Comparison of ENCODE assay signal across 20 cellular contexts in genomic region chr10:50579491-50580259, GRCh38. TPM values are rescaled to one million over a fixed set of nuclear protein-coding genes. Genes with fewer than 3 reads are reported as not detected.
DNase-seq lines count a peak whose midpoint lies in the region; ATAC-seq, FAIRE-seq and TF ChIP-seq lines count a peak whose summit lies in the region.
"Had no signal": no experiment of that assay in that cellular context is flagged by ENCODE, and none has a peak within 500 bp of the region (broad histone marks: within the 10 kb centered on the region; RNA-seq: fewer than 3 reads in every experiment).

No MANE protein-coding gene starts in this region.

- H3K27ac ChIP-seq in C4-2B (peak overlapping the region; percentile 94; the same call in 1 of the 2 replicates), colonic mucosa (peak overlapping the region; percentile 39), pancreas (peak overlapping the region in 2 of 4 donors; percentile 63 to 78)
- H3K27ac ChIP-seq: SJSA1, vagina had no signal

- FAIRE-seq in pancreas (lab: Jason Lieb, UNC): peak; percentile 60

- TF ChIP-seq CTCF in C4-2B (conservative IDR thresholded peaks at IDR 0.05): no peak
- no peak for TF ChIP-seq CTCF in colonic mucosa (IDR thresholded peaks at IDR 0.05)
- TF ChIP-seq CTCF in pancreas (IDR thresholded peaks at IDR 0.05): no peak

- H3K4me1 ChIP-seq in colonic mucosa (peaks cover 11% of the 10 kb centered on the region), pancreas (peaks cover 31 to 62% (median 57%) of the 10 kb centered on the region in 3 donors)

- H3K4me3 ChIP-seq in colonic mucosa (no peak overlapping the region), pancreas (peak overlapping the region in 2 of 4 donors; percentile 2 to 5)
- H3K4me3 ChIP-seq: heart right ventricle, SJSA1, vagina had no signal

- H3K9me3 ChIP-seq in colonic mucosa: no peaks in the 10 kb centered on the region
- no peaks in the 10 kb centered on the region for H3K9me3 ChIP-seq in pancreas
- H3K9me3 ChIP-seq: heart right ventricle, SJSA1, vagina had no signal

- peak; percentile 80 to 87 (median 85) for ATAC-seq in pancreas
- ATAC-seq in HG03432 (IDR thresholded peaks at IDR 0.05; ENCODE audit: unreplicated experiment): no peak
- no peak for ATAC-seq in GM21390 (IDR thresholded peaks at IDR 0.05; ENCODE audit: unreplicated experiment)
- ATAC-seq: activated naive CD4-positive, alpha-beta T cell treated with anti-CD3 and anti-CD28 coated beads, Interleukin-2, amount 50 U/mL, for 72 hours; effector memory CD8-positive, alpha-beta T cell; heart right ventricle; naive thymus-derived CD8-positive, alpha-beta T cell had no signal

- H3K27me3 ChIP-seq in colonic mucosa (no peaks in the 10 kb centered on the region), pancreas (no peaks in the 10 kb centered on the region)
- H3K27me3 ChIP-seq: heart right ventricle, SJSA1, vagina had no signal

- H3K9ac ChIP-seq in colonic mucosa (ENCODE audit: low read depth in 2 of 2, low read length in 2 of 2): no peak overlapping the region

- intact Hi-C loops in colonic mucosa (cut with DNase I): no loop called here
- intact Hi-C loops in pancreas (cut with DNase I): no loop called here

- WGBS in pancreas, 2 donors: 30 to 34% methylated on average over 4 of the region's 4 CpGs

- peak; percentile 53 for DNase-seq in LoVo (ENCODE audit: low spot score)
- peak; percentile 39 for DNase-seq in colonic mucosa
- DNase-seq in pancreas: no peak
- DNase-seq in T1000 (lab: John Stamatoyannopoulos, UW): no peak
- DNase-seq in activated CD4-positive, alpha-beta T cell treated with anti-CD3 and anti-CD28 coated beads, Interleukin-2, amount 50 U/mL, for 48 hours: no peak
- DNase-seq: activated CD8-positive, alpha-beta memory T cell treated with anti-CD3 and anti-CD28 coated beads for 24 hours; effector memory CD8-positive, alpha-beta T cell; heart right ventricle; mammary epithelial cell; naive thymus-derived CD8-positive, alpha-beta T cell; NCI-H1105 treated with DMSO at 0.1 percent for 48 hours; NCI-H2171; stimulated activated CD4-positive, alpha-beta T cell treated with anti-CD3 and anti-CD28 coated beads, Interleukin-2, amount 100 ng/mL, for 48 hours; T-helper 2 cell had no signal

- no peaks in the 10 kb centered on the region for H3K36me3 ChIP-seq in colonic mucosa
- H3K36me3 ChIP-seq in pancreas: no peaks in the 10 kb centered on the region
- H3K36me3 ChIP-seq: heart right ventricle, SJSA1, vagina had no signal

RNA-seq across cellular contexts. Expression of gene SGMS1, which starts 44.1 kb away (rescaled TPM):
- total RNA-seq in colonic mucosa: 10 to 100 TPM; 19.4 to 19.5 TPM
- total RNA-seq in pancreas: 10 to 100 TPM; 10.9 to 21.6 (median 14.4) TPM
- 1 to 10 TPM; 4.8 to 7.4 TPM for polyA plus RNA-seq in pancreas

Comparison
In these comparisons a context has a peak if more than half of its experiments do, and no peak if none do; other contexts are left out.
1. DNase-seq: peak in LoVo (single experiment) and colonic mucosa (single experiment); none in pancreas (0 of 6), T1000 (single experiment) and activated CD4-positive, alpha-beta T cell treated with anti-CD3 and anti-CD28 coated beads, Interleukin-2, amount 50 U/mL, for 48 hours (0 of 2).
2. ATAC-seq: peak in pancreas (4 of 4); none in HG03432 (single experiment) and GM21390 (single experiment).